Comparison of ENCODE assay signal across 1 cellular context in the genomic region with DNA sequence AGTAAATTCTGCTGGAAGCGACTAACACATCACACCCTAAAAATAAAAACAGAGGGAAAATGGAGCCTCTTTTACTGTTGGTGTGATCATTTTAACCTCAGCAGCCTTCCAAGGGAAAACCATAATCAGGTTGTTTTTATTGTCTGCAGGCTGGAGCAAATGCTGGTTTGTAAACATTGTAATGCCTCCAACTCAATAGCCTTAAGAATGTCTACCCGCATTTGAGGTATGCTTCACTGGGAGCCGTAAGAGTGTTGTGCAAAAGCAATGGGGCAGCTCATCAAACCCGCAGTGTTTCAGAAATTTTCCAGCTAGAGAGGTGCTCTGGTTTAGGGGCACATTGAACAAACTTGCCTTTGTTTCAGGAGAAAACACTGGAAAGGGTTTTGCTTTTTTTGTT.
TF ChIP-seq lines count a peak whose summit lies in the region.

No MANE protein-coding gene starts in this region.

TF ChIP-seq in K562, 482 proteins besides CTCF, POLR2A, EP300 and RAD21 (continued from another document):
- TF ChIP-seq, protein P1, sequence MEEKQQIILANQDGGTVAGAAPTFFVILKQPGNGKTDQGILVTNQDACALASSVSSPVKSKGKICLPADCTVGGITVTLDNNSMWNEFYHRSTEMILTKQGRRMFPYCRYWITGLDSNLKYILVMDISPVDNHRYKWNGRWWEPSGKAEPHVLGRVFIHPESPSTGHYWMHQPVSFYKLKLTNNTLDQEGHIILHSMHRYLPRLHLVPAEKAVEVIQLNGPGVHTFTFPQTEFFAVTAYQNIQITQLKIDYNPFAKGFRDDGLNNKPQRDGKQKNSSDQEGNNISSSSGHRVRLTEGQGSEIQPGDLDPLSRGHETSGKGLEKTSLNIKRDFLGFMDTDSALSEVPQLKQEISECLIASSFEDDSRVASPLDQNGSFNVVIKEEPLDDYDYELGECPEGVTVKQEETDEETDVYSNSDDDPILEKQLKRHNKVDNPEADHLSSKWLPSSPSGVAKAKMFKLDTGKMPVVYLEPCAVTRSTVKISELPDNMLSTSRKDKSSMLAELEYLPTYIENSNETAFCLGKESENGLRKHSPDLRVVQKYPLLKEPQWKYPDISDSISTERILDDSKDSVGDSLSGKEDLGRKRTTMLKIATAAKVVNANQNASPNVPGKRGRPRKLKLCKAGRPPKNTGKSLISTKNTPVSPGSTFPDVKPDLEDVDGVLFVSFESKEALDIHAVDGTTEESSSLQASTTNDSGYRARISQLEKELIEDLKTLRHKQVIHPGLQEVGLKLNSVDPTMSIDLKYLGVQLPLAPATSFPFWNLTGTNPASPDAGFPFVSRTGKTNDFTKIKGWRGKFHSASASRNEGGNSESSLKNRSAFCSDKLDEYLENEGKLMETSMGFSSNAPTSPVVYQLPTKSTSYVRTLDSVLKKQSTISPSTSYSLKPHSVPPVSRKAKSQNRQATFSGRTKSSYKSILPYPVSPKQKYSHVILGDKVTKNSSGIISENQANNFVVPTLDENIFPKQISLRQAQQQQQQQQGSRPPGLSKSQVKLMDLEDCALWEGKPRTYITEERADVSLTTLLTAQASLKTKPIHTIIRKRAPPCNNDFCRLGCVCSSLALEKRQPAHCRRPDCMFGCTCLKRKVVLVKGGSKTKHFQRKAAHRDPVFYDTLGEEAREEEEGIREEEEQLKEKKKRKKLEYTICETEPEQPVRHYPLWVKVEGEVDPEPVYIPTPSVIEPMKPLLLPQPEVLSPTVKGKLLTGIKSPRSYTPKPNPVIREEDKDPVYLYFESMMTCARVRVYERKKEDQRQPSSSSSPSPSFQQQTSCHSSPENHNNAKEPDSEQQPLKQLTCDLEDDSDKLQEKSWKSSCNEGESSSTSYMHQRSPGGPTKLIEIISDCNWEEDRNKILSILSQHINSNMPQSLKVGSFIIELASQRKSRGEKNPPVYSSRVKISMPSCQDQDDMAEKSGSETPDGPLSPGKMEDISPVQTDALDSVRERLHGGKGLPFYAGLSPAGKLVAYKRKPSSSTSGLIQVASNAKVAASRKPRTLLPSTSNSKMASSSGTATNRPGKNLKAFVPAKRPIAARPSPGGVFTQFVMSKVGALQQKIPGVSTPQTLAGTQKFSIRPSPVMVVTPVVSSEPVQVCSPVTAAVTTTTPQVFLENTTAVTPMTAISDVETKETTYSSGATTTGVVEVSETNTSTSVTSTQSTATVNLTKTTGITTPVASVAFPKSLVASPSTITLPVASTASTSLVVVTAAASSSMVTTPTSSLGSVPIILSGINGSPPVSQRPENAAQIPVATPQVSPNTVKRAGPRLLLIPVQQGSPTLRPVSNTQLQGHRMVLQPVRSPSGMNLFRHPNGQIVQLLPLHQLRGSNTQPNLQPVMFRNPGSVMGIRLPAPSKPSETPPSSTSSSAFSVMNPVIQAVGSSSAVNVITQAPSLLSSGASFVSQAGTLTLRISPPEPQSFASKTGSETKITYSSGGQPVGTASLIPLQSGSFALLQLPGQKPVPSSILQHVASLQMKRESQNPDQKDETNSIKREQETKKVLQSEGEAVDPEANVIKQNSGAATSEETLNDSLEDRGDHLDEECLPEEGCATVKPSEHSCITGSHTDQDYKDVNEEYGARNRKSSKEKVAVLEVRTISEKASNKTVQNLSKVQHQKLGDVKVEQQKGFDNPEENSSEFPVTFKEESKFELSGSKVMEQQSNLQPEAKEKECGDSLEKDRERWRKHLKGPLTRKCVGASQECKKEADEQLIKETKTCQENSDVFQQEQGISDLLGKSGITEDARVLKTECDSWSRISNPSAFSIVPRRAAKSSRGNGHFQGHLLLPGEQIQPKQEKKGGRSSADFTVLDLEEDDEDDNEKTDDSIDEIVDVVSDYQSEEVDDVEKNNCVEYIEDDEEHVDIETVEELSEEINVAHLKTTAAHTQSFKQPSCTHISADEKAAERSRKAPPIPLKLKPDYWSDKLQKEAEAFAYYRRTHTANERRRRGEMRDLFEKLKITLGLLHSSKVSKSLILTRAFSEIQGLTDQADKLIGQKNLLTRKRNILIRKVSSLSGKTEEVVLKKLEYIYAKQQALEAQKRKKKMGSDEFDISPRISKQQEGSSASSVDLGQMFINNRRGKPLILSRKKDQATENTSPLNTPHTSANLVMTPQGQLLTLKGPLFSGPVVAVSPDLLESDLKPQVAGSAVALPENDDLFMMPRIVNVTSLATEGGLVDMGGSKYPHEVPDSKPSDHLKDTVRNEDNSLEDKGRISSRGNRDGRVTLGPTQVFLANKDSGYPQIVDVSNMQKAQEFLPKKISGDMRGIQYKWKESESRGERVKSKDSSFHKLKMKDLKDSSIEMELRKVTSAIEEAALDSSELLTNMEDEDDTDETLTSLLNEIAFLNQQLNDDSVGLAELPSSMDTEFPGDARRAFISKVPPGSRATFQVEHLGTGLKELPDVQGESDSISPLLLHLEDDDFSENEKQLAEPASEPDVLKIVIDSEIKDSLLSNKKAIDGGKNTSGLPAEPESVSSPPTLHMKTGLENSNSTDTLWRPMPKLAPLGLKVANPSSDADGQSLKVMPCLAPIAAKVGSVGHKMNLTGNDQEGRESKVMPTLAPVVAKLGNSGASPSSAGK (IDR thresholded peaks at IDR 0.05), result no peak
- TF ChIP-seq BCOR (IDR thresholded peaks at IDR 0.05) (no peak), CEBPG (CRISPR knock-in tag; IDR thresholded peaks at IDR 0.05) (no peak), CEBPG (tag; conservative IDR thresholded peaks at IDR 0.05 in 1 of 2, IDR thresholded peaks at IDR 0.05 in 1 of 2) (no peak), SNAPC5 (CRISPR knock-in tag; IDR thresholded peaks at IDR 0.05) (no peak)
- TF ChIP-seq, protein P2, sequence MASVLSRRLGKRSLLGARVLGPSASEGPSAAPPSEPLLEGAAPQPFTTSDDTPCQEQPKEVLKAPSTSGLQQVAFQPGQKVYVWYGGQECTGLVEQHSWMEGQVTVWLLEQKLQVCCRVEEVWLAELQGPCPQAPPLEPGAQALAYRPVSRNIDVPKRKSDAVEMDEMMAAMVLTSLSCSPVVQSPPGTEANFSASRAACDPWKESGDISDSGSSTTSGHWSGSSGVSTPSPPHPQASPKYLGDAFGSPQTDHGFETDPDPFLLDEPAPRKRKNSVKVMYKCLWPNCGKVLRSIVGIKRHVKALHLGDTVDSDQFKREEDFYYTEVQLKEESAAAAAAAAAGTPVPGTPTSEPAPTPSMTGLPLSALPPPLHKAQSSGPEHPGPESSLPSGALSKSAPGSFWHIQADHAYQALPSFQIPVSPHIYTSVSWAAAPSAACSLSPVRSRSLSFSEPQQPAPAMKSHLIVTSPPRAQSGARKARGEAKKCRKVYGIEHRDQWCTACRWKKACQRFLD (CRISPR knock-in tag; IDR thresholded peaks at IDR 0.05), result no peak
